1 cellular context compared by ENCODE assay signal in the genomic region with DNA sequence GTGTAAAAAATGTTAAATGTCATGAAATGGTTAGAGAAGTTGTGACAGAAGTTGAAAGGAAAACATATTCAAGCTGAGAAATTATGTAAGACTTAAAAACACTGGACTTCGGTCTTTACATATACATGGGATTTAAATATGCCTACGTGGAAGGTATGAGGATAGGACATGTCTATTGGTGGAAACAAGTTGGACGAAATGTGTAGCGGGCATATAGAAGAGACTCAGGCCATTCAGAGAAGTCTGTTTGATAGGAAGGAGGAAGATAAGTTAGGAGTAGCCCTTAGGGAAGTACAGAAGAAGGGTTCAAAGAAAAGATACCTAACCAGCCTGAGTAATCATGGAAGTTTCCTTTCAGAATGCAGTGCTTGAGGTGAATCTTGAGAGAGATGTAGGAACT.
TF ChIP-seq lines count a peak whose summit lies in the region.

No MANE protein-coding gene starts in this region.

TF ChIP-seq in HepG2, 621 proteins besides CTCF, POLR2A, EP300 and RAD21:
- no peak for TF ChIP-seq ZNF280D (CRISPR knock-in tag; IDR thresholded peaks at IDR 0.05)
- TF ChIP-seq EHMT2 (IDR thresholded peaks at IDR 0.05; ENCODE audit: borderline replicate concordance, low read depth, low read length), result peak; percentile 46; the same call in 1 of the 2 replicates
